Comparison of ENCODE assay signal across 25 cellular contexts in genomic region chrX:77924320-77924859, GRCh38. TPM values are rescaled to one million over a fixed set of nuclear protein-coding genes. Genes with fewer than 3 reads are reported as not detected.
"Had no signal": no experiment of that assay in that cellular context is flagged by ENCODE, and none has a peak within 500 bp of the region (broad histone marks: within the 10 kb centered on the region; RNA-seq: fewer than 3 reads in every experiment).

No MANE protein-coding gene starts in this region.

- H3K36me3 ChIP-seq: MG63, Peyer's patch, SJCRH30 had no signal

- H3K4me3 ChIP-seq: MG63, Peyer's patch, SJCRH30 had no signal

- ATAC-seq: PC-3, Right ventricle myocardium inferior, SK-N-SH treated with all-trans-retinoic acid at 6 μM for 48 hours had no signal

- DNase-seq: Karpas-422, KG1, MG63, NCI-H1092, NCI-H1105 treated with DMSO at 0.1 percent for 48 hours, NCI-H1417 treated with DMSO at 0.1 percent for 48 hours, NCI-H146, NCI-H1694 treated with DMSO at 0.1 percent for 48 hours, NCI-H1930, NCI-H2081, NCI-H2107, NCI-H2227 treated with DMSO at 0.1 percent for 48 hours, NCI-H446, NCI-H510A, NCI-H524 treated with DMSO at 0.1 percent for 48 hours, NCI-H69, NCI-H774, PC-3, Peyer's patch, SHP77 treated with DMSO at 0.1 percent for 48 hours, SJCRH30 had no signal

- H3K9me3 ChIP-seq: MG63, Peyer's patch, SJCRH30 had no signal

- H3K27ac ChIP-seq: Peyer's patch, SJCRH30 had no signal

- H3K4me1 ChIP-seq: Peyer's patch, SJCRH30 had no signal

RNA-seq across cellular contexts. Expression of gene PGAM4, which starts 45.0 kb away (rescaled TPM):
- total RNA-seq: HT-29, PC-3, Peyer's patch, Right ventricle myocardium inferior, RPMI7951, SJCRH30 had no signal
